20 cellular contexts compared by ENCODE assay signal in genomic region chr3:45329779-45330305, GRCh38.
"Had no signal": no experiment of that assay in that cellular context is flagged by ENCODE, and none has a peak within 500 bp of the region (broad histone marks: within the 10 kb centered on the region; RNA-seq: fewer than 3 reads in every experiment).

No MANE protein-coding gene starts in this region.

- H3K9me3 Mint-ChIP-seq: activated B cell treated with CpG ODN at 0.5 μM for 24 hours; activated CD4-positive, alpha-beta T cell treated with anti-CD3 and anti-CD28 coated beads, Interleukin-2, amount 10 ng/mL, durations not matched to agents 24 days and 14 days; activated naive CD4-positive, alpha-beta T cell treated with anti-CD3 and anti-CD28 coated beads, Interleukin-2, amount 50 U/mL, for 72 hours had no signal

- H3K4me3 ChIP-seq: PC-9 had no signal

- H3K27ac Mint-ChIP-seq: activated B cell treated with CpG ODN at 0.5 μM for 24 hours; activated CD4-positive, alpha-beta T cell treated with anti-CD3 and anti-CD28 coated beads, Interleukin-2, amount 10 ng/mL, durations not matched to agents 24 days and 14 days; activated naive CD4-positive, alpha-beta T cell treated with anti-CD3 and anti-CD28 coated beads, Interleukin-2, amount 50 U/mL, for 72 hours had no signal

- ATAC-seq: activated naive CD4-positive, alpha-beta T cell treated with anti-CD3 and anti-CD28 coated beads, Interleukin-2, amount 50 U/mL, for 72 hours had no signal

- H2AFZ ChIP-seq: PC-9 had no signal

- DNase-seq: activated B cell treated with CpG ODN at 0.5 μM for 24 hours; activated CD4-positive, alpha-beta T cell treated with anti-CD3 and anti-CD28 coated beads for 1 hour; activated CD4-positive, alpha-beta T cell treated with anti-CD3 and anti-CD28 coated beads, Interleukin-2, amount 10 ng/mL, durations not matched to agents 24 days and 14 days; activated CD4-positive, alpha-beta T cell treated with anti-CD3 and anti-CD28 coated beads, Interleukin-2, amount 50 U/mL, for 48 hours; activated CD8-positive, alpha-beta memory T cell treated with anti-CD3 and anti-CD28 coated beads, Interleukin-2, amount 50 U/mL, for 48 hours; activated T-cell treated with anti-CD3 and anti-CD28 coated beads, Interleukin-2, amount 50 U/mL, for 1 hour; cortex of kidney; MM.1S; NCI-H1105; NCI-H1436; NCI-H1694 treated with DMSO at 0.1 percent for 48 hours; NCI-H2029 treated with DMSO at 0.1 percent for 48 hours; NCI-H446; NCI-H524; PC-9; SHP77 treated with DMSO at 0.1 percent for 48 hours; T-helper 2 cell; T1000 had no signal

- H3K27ac ChIP-seq: KMS-11, PC-9 had no signal

- H3K4me1 Mint-ChIP-seq: activated B cell treated with CpG ODN at 0.5 μM for 24 hours; activated CD4-positive, alpha-beta T cell treated with anti-CD3 and anti-CD28 coated beads, Interleukin-2, amount 10 ng/mL, durations not matched to agents 24 days and 14 days had no signal

- H3K4me3 Mint-ChIP-seq: activated B cell treated with CpG ODN at 0.5 μM for 24 hours; activated CD4-positive, alpha-beta T cell treated with anti-CD3 and anti-CD28 coated beads, Interleukin-2, amount 10 ng/mL, durations not matched to agents 24 days and 14 days had no signal

- H3K9ac ChIP-seq: KMS-11 had no signal

- H3K36me3 Mint-ChIP-seq: activated naive CD4-positive, alpha-beta T cell treated with anti-CD3 and anti-CD28 coated beads, Interleukin-2, amount 50 U/mL, for 72 hours had no signal

- H3K4me2 ChIP-seq: KMS-11, PC-9 had no signal
